ENCODE assay signal across 23 cellular contexts in genomic region chr18:24056506-24056905, GRCh38. TPM values are rescaled to one million over a fixed set of nuclear protein-coding genes. Genes with fewer than 3 reads are reported as not detected.
DNase-seq lines count a peak whose midpoint lies in the region; ATAC-seq and TF ChIP-seq lines count a peak whose summit lies in the region.
"Had no signal": no experiment of that assay in that cellular context is flagged by ENCODE, and none has a peak within 500 bp of the region (broad histone marks: within the 10 kb centered on the region; RNA-seq: fewer than 3 reads in every experiment).

No MANE protein-coding gene starts in this region.

- H3K4me1 ChIP-seq in vagina (peaks cover 66% of the 10 kb centered on the region), lower lobe of right lung (peaks cover 12% of the 10 kb centered on the region)
- H3K4me1 ChIP-seq: gastrocnemius medialis had no signal

- POLR2A ChIA-PET in T-cell (lab: Charles Lee) = interaction anchor here in 1 of 2 donors (0.6 kb wide), 1 partner anchor 80 kb away, joined by 3 read pairs; no protein-coding TSS in a partner anchor

- TF ChIP-seq POLR2A in vagina (IDR thresholded peaks at IDR 0.05) = no peak

- H3K4me3 Mint-ChIP-seq in activated naive CD4-positive, alpha-beta T cell treated with anti-CD3 and anti-CD28 coated beads, Interleukin-2, amount 50 U/mL, for 24 hours = peak overlapping the region; percentile 58
- peak overlapping the region; percentile 17 to 50 (median 45) for H3K4me3 Mint-ChIP-seq in T-cell
- H3K4me3 Mint-ChIP-seq in effector memory CD8-positive, alpha-beta T cell = peak overlapping the region in 1 of 2 donors; percentile 20
- H3K4me3 Mint-ChIP-seq: activated CD4-positive, alpha-beta memory T cell treated with anti-CD3 and anti-CD28 coated beads, Interleukin-2, amount 10 ng/mL, durations not matched to agents 7 days and 5 days; neural crest cell; stimulated activated naive B cell treated with anti-CD40 and anti-IgM and Interleukin-4, amounts not matched to agents 10 μg/mL and 1 μg/mL and 100 μg/mL, for 72 hours had no signal

- H3K36me3 ChIP-seq in vagina = no peaks in the 10 kb centered on the region
- no peaks in the 10 kb centered on the region for H3K36me3 ChIP-seq in lower lobe of right lung
- H3K36me3 ChIP-seq: brain microvascular endothelial cell, gastrocnemius medialis, MG63, pancreas had no signal

- H3K27me3 ChIP-seq in vagina (no peaks in the 10 kb centered on the region), lower lobe of right lung (ENCODE audit: low read depth) (no peaks in the 10 kb centered on the region)
- H3K27me3 ChIP-seq: brain microvascular endothelial cell, dorsolateral prefrontal cortex, gastrocnemius medialis, MG63, pancreas had no signal

- no peak for DNase-seq in activated naive CD4-positive, alpha-beta T cell treated with anti-CD3 and anti-CD28 coated beads, Interleukin-2, amount 50 U/mL, for 72 hours (ENCODE audit: low spot score in 2 of 2)
- no peak for DNase-seq in T-cell
- no peak for DNase-seq in effector memory CD8-positive, alpha-beta T cell
- no peak for DNase-seq in vagina (ENCODE audit: extremely low spot score in 2 of 2)
- no peak for DNase-seq in 8988T
- no peak for DNase-seq in lower lobe of right lung
- DNase-seq: activated CD4-positive, alpha-beta memory T cell treated with anti-CD3 and anti-CD28 coated beads, Interleukin-2, amount 10 ng/mL, durations not matched to agents 7 days and 5 days; activated gamma-delta T cell treated with Interleukin-2 at 50 U/mL for 16 hours; amygdala; brain microvascular endothelial cell; DMS153; dorsolateral prefrontal cortex; gastrocnemius medialis; left cardiac atrium; MG63; NCI-H1105 treated with DMSO at 0.1 percent for 48 hours; NCI-H187 treated with DMSO at 0.1 percent for 48 hours; pancreas; SHP77; stimulated activated naive B cell treated with anti-CD40 and anti-IgM and Interleukin-4, amounts not matched to agents 10 μg/mL and 1 μg/mL and 100 μg/mL, for 72 hours had no signal

- H3K9me3 ChIP-seq in vagina = no peaks in the 10 kb centered on the region
- H3K9me3 ChIP-seq in lower lobe of right lung = no peaks in the 10 kb centered on the region
- H3K9me3 ChIP-seq: gastrocnemius medialis, pancreas had no signal

- H3K4me1 Mint-ChIP-seq in activated naive CD4-positive, alpha-beta T cell treated with anti-CD3 and anti-CD28 coated beads, Interleukin-2, amount 50 U/mL, for 24 hours = peaks cover 85% of the 10 kb centered on the region
- peaks cover 68 to 85% (median 84%) of the 10 kb centered on the region in 3 donors for H3K4me1 Mint-ChIP-seq in T-cell
- peaks cover 49 to 80% of the 10 kb centered on the region in 2 donors for H3K4me1 Mint-ChIP-seq in effector memory CD8-positive, alpha-beta T cell (ENCODE audit: low read depth in 2 of 2)

- peaks cover 14% of the 10 kb centered on the region for H3K36me3 Mint-ChIP-seq in activated naive CD4-positive, alpha-beta T cell treated with anti-CD3 and anti-CD28 coated beads, Interleukin-2, amount 50 U/mL, for 24 hours
- H3K36me3 Mint-ChIP-seq in activated naive CD4-positive, alpha-beta T cell treated with anti-CD3 and anti-CD28 coated beads, Interleukin-2, amount 50 U/mL, for 72 hours = peaks cover 5 to 8% of the 10 kb centered on the region in 2 donors
- H3K36me3 Mint-ChIP-seq in T-cell = peaks cover 18% of the 10 kb centered on the region
- peaks cover 21% of the 10 kb centered on the region for H3K36me3 Mint-ChIP-seq in effector memory CD8-positive, alpha-beta T cell (ENCODE audit: insufficient read depth)

- H3K4me3 ChIP-seq in vagina (no peak overlapping the region), lower lobe of right lung (no peak overlapping the region)
- H3K4me3 ChIP-seq: dorsolateral prefrontal cortex, gastrocnemius medialis, MG63, pancreas had no signal

- H3K27ac ChIP-seq in vagina (peak overlapping the region; percentile 30), lower lobe of right lung (no peak overlapping the region)
- H3K27ac ChIP-seq: brain microvascular endothelial cell, dorsolateral prefrontal cortex, gastrocnemius medialis, pancreas had no signal

- peaks cover 4% of the 10 kb centered on the region for H3K9me3 Mint-ChIP-seq in activated naive CD4-positive, alpha-beta T cell treated with anti-CD3 and anti-CD28 coated beads, Interleukin-2, amount 50 U/mL, for 24 hours
- H3K9me3 Mint-ChIP-seq in activated naive CD4-positive, alpha-beta T cell treated with anti-CD3 and anti-CD28 coated beads, Interleukin-2, amount 50 U/mL, for 72 hours = peaks cover 3 to 8% of the 10 kb centered on the region in 2 donors
- H3K9me3 Mint-ChIP-seq in T-cell = peaks cover 0 to 5% (median 0%) of the 10 kb centered on the region in 3 donors
- no peaks in the 10 kb centered on the region for H3K9me3 Mint-ChIP-seq in effector memory CD8-positive, alpha-beta T cell
- H3K9me3 Mint-ChIP-seq: neural crest cell had no signal

- CTCF ChIA-PET in T-cell (lab: Charles Lee) = no interaction called here

- TF ChIP-seq CTCF in vagina (IDR thresholded peaks at IDR 0.05) (no peak), lower lobe of right lung (IDR thresholded peaks at IDR 0.05) (no peak)

- no peaks in the 10 kb centered on the region for H3K27me3 Mint-ChIP-seq in activated naive CD4-positive, alpha-beta T cell treated with anti-CD3 and anti-CD28 coated beads, Interleukin-2, amount 50 U/mL, for 24 hours
- no peaks in the 10 kb centered on the region for H3K27me3 Mint-ChIP-seq in T-cell
- H3K27me3 Mint-ChIP-seq in effector memory CD8-positive, alpha-beta T cell = no peaks in the 10 kb centered on the region
- H3K27me3 Mint-ChIP-seq: activated CD4-positive, alpha-beta memory T cell treated with anti-CD3 and anti-CD28 coated beads, Interleukin-2, amount 10 ng/mL, durations not matched to agents 7 days and 5 days; stimulated activated naive B cell treated with anti-CD40 and anti-IgM and Interleukin-4, amounts not matched to agents 10 μg/mL and 1 μg/mL and 100 μg/mL, for 72 hours had no signal

- intact Hi-C loops in vagina (cut with DNase I) (no loop called here), lower lobe of right lung (cut with DNase I) (no loop called here)

- no peak overlapping the region for H3K27ac Mint-ChIP-seq in activated naive CD4-positive, alpha-beta T cell treated with anti-CD3 and anti-CD28 coated beads, Interleukin-2, amount 50 U/mL, for 24 hours
- peak overlapping the region in 1 of 2 donors; percentile 19 for H3K27ac Mint-ChIP-seq in activated naive CD4-positive, alpha-beta T cell treated with anti-CD3 and anti-CD28 coated beads, Interleukin-2, amount 50 U/mL, for 72 hours
- H3K27ac Mint-ChIP-seq in T-cell = peak overlapping the region in 1 of 2 donors; percentile 59
- H3K27ac Mint-ChIP-seq in effector memory CD8-positive, alpha-beta T cell = peak overlapping the region; percentile 73 to 76
- H3K27ac Mint-ChIP-seq: activated CD4-positive, alpha-beta memory T cell treated with anti-CD3 and anti-CD28 coated beads, Interleukin-2, amount 10 ng/mL, durations not matched to agents 7 days and 5 days; stimulated activated naive B cell treated with anti-CD40 and anti-IgM and Interleukin-4, amounts not matched to agents 10 μg/mL and 1 μg/mL and 100 μg/mL, for 72 hours had no signal

- ATAC-seq in activated naive CD4-positive, alpha-beta T cell treated with anti-CD3 and anti-CD28 coated beads, Interleukin-2, amount 50 U/mL, for 72 hours = no peak
- ATAC-seq in T-cell (replicated peaks in 1 of 4) (peak in 1 of 4 experiments; percentile 38), lower lobe of right lung (no peak)
- no peak for ATAC-seq in effector memory CD8-positive, alpha-beta T cell (replicated peaks)
- ATAC-seq: gastrocnemius medialis; left cardiac atrium; Panc1; pancreas; stimulated activated naive B cell treated with anti-CD40 and anti-IgM and Interleukin-4, amounts not matched to agents 10 μg/mL and 1 μg/mL and 100 μg/mL, for 72 hours had no signal

RNA-seq across cellular contexts. Expression of gene TTC39C, which starts 42.0 kb away (rescaled TPM):
- total RNA-seq in activated naive CD4-positive, alpha-beta T cell treated with anti-CD3 and anti-CD28 coated beads, Interleukin-2, amount 50 U/mL, for 72 hours = 10 to 100 TPM; 44.0 to 46.2 TPM
- total RNA-seq in T-cell (100 to 1,000 TPM; 123 to 151 (median 136) TPM), vagina (42.5 TPM), lower lobe of right lung (14.6 TPM)
